1 cellular context compared by ENCODE assay signal in genomic region chr17:40548982-40549680, GRCh38.
TF ChIP-seq lines count a peak whose summit lies in the region.

No MANE protein-coding gene starts in this region.

TF ChIP-seq in HepG2, 621 proteins besides CTCF, POLR2A, EP300 and RAD21 (continued from another document and continues in another):
- TF ChIP-seq ZNF878 (CRISPR knock-in tag; IDR thresholded peaks at IDR 0.05) = peak; percentile 95; the same call in 1 of the 2 replicates
- peak; percentile 50 for TF ChIP-seq RFXANK (CRISPR knock-in tag; IDR thresholded peaks at IDR 0.05)
- no peak for TF ChIP-seq ZNF234 (CRISPR knock-in tag; conservative IDR thresholded peaks at IDR 0.05)
- no peak for TF ChIP-seq ZNF382 (CRISPR knock-in tag; IDR thresholded peaks at IDR 0.05; ENCODE audit: borderline replicate concordance)
- no peak; the same call in 1 of the 2 replicates for TF ChIP-seq LRRFIP1 (CRISPR knock-in tag; conservative IDR thresholded peaks at IDR 0.05)
- TF ChIP-seq, protein P1, sequence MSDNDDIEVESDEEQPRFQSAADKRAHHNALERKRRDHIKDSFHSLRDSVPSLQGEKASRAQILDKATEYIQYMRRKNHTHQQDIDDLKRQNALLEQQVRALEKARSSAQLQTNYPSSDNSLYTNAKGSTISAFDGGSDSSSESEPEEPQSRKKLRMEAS (IDR thresholded peaks at IDR 0.05) = peak; percentile 92
- TF ChIP-seq, protein P2, sequence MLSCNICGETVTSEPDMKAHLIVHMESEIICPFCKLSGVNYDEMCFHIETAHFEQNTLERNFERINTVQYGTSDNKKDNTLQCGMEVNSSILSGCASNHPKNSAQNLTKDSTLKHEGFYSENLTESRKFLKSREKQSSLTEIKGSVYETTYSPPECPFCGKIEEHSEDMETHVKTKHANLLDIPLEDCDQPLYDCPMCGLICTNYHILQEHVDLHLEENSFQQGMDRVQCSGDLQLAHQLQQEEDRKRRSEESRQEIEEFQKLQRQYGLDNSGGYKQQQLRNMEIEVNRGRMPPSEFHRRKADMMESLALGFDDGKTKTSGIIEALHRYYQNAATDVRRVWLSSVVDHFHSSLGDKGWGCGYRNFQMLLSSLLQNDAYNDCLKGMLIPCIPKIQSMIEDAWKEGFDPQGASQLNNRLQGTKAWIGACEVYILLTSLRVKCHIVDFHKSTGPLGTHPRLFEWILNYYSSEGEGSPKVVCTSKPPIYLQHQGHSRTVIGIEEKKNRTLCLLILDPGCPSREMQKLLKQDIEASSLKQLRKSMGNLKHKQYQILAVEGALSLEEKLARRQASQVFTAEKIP (CRISPR knock-in tag; IDR thresholded peaks at IDR 0.05; ENCODE audit: borderline replicate concordance) = no peak
- no peak for TF ChIP-seq ISX (CRISPR knock-in tag; conservative IDR thresholded peaks at IDR 0.05)
- TF ChIP-seq, protein P3, sequence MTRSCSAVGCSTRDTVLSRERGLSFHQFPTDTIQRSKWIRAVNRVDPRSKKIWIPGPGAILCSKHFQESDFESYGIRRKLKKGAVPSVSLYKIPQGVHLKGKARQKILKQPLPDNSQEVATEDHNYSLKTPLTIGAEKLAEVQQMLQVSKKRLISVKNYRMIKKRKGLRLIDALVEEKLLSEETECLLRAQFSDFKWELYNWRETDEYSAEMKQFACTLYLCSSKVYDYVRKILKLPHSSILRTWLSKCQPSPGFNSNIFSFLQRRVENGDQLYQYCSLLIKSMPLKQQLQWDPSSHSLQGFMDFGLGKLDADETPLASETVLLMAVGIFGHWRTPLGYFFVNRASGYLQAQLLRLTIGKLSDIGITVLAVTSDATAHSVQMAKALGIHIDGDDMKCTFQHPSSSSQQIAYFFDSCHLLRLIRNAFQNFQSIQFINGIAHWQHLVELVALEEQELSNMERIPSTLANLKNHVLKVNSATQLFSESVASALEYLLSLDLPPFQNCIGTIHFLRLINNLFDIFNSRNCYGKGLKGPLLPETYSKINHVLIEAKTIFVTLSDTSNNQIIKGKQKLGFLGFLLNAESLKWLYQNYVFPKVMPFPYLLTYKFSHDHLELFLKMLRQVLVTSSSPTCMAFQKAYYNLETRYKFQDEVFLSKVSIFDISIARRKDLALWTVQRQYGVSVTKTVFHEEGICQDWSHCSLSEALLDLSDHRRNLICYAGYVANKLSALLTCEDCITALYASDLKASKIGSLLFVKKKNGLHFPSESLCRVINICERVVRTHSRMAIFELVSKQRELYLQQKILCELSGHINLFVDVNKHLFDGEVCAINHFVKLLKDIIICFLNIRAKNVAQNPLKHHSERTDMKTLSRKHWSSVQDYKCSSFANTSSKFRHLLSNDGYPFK (CRISPR knock-in tag; IDR thresholded peaks at IDR 0.05; ENCODE audit: borderline replicate concordance) = peak; percentile 68; the same call in 1 of the 2 replicates
- TF ChIP-seq, protein P4, sequence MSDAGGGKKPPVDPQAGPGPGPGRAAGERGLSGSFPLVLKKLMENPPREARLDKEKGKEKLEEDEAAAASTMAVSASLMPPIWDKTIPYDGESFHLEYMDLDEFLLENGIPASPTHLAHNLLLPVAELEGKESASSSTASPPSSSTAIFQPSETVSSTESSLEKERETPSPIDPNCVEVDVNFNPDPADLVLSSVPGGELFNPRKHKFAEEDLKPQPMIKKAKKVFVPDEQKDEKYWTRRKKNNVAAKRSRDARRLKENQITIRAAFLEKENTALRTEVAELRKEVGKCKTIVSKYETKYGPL (CRISPR knock-in tag; IDR thresholded peaks at IDR 0.05) = peak; percentile 68; the same call in 1 of the 2 replicates
- peak; percentile 57; the same call in 1 of the 2 replicates for TF ChIP-seq TFAP4 (IDR thresholded peaks at IDR 0.05; ENCODE audit: borderline replicate concordance, low read depth)
- no peak for TF ChIP-seq GMEB2 (CRISPR knock-in tag; IDR thresholded peaks at IDR 0.05; ENCODE audit: low read depth)
- TF ChIP-seq ZNF674 (CRISPR knock-in tag; IDR thresholded peaks at IDR 0.05; ENCODE audit: low read depth) = 0 out of 2 replicates have a peak, but pooled peaks have one; percentile 55
- peak; percentile 53; the same call in 1 of the 2 replicates for TF ChIP-seq POLR2AphosphoS5 (IDR thresholded peaks at IDR 0.05; ENCODE audit: low read depth, low read length)
- no peak for TF ChIP-seq HNRNPUL1 (IDR thresholded peaks at IDR 0.05; ENCODE audit: low read depth, low read length)
- peak; percentile 42 for TF ChIP-seq ZNF883 (CRISPR knock-in tag; IDR thresholded peaks at IDR 0.05; ENCODE audit: not compliant biosample characterization)
- TF ChIP-seq HNF4A (CRISPR knock-in tag; IDR thresholded peaks at IDR 0.05) = peak; percentile 92
- no peak; the same call in 1 of the 2 replicates for TF ChIP-seq KLF9 (CRISPR knock-in tag; IDR thresholded peaks at IDR 0.05; ENCODE audit: low read depth)
- TF ChIP-seq GTF2F1 (IDR thresholded peaks at IDR 0.05; ENCODE audit: low read length) = no peak
- TF ChIP-seq SAFB2 (CRISPR knock-in tag; IDR thresholded peaks at IDR 0.05; ENCODE audit: borderline replicate concordance, low read depth) = no peak
- TF ChIP-seq ATAD3A (CRISPR knock-in tag; IDR thresholded peaks at IDR 0.05) = no peak
- TF ChIP-seq ZNF414 (CRISPR knock-in tag; IDR thresholded peaks at IDR 0.05) = peak; percentile 92
- peak; percentile 96 for TF ChIP-seq ZNF556 (CRISPR knock-in tag; IDR thresholded peaks at IDR 0.05; ENCODE audit: borderline replicate concordance)
- no peak for TF ChIP-seq SUZ12 (IDR thresholded peaks at IDR 0.05; ENCODE audit: low read depth, low read length)
- no peak for TF ChIP-seq THYN1 (CRISPR knock-in tag; IDR thresholded peaks at IDR 0.05; ENCODE audit: borderline replicate concordance, low read depth)
- no peak for TF ChIP-seq RARG (CRISPR knock-in tag; IDR thresholded peaks at IDR 0.05; ENCODE audit: low read depth)
- no peak for TF ChIP-seq GPBP1L1 (CRISPR knock-in tag; IDR thresholded peaks at IDR 0.05)
- TF ChIP-seq ZFP36L1 (CRISPR knock-in tag; IDR thresholded peaks at IDR 0.05) = peak; percentile 63; the same call in 1 of the 2 replicates
- peak; percentile 98 for TF ChIP-seq TOE1 (CRISPR knock-in tag; IDR thresholded peaks at IDR 0.05)
- TF ChIP-seq SNRNP70 (IDR thresholded peaks at IDR 0.05; ENCODE audit: low read depth, low read length) = no peak
- peak; percentile 75 for TF ChIP-seq CBFB (CRISPR knock-in tag; IDR thresholded peaks at IDR 0.05)
- TF ChIP-seq E2F2 (CRISPR knock-in tag; IDR thresholded peaks at IDR 0.05; ENCODE audit: borderline replicate concordance) = no peak
- no peak for TF ChIP-seq FOXK2 (IDR thresholded peaks at IDR 0.05)
- TF ChIP-seq FOXO4 (CRISPR knock-in tag; conservative IDR thresholded peaks at IDR 0.05) = no peak
- peak; percentile 63 for TF ChIP-seq PHF8 (CRISPR knock-in tag; IDR thresholded peaks at IDR 0.05)
- TF ChIP-seq ATF3 (CRISPR knock-in tag; IDR thresholded peaks at IDR 0.05) = peak; percentile 98
- no peak for TF ChIP-seq MTF1 (CRISPR knock-in tag; IDR thresholded peaks at IDR 0.05)
- peak; percentile 99 for TF ChIP-seq IKZF5 (CRISPR knock-in tag; IDR thresholded peaks at IDR 0.05)
- TF ChIP-seq, protein P5, sequence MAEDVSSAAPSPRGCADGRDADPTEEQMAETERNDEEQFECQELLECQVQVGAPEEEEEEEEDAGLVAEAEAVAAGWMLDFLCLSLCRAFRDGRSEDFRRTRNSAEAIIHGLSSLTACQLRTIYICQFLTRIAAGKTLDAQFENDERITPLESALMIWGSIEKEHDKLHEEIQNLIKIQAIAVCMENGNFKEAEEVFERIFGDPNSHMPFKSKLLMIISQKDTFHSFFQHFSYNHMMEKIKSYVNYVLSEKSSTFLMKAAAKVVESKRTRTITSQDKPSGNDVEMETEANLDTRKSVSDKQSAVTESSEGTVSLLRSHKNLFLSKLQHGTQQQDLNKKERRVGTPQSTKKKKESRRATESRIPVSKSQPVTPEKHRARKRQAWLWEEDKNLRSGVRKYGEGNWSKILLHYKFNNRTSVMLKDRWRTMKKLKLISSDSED (CRISPR knock-in tag; IDR thresholded peaks at IDR 0.05) = no peak
- TF ChIP-seq ZSCAN9 (CRISPR knock-in tag; IDR thresholded peaks at IDR 0.05; ENCODE audit: borderline replicate concordance) = peak; percentile 97
- TF ChIP-seq SSRP1 (CRISPR knock-in tag; IDR thresholded peaks at IDR 0.05) = peak; percentile 72
- no peak for TF ChIP-seq NR1H2 (CRISPR knock-in tag; IDR thresholded peaks at IDR 0.05; ENCODE audit: borderline replicate concordance, low read depth)
- TF ChIP-seq ZFYVE20 (CRISPR knock-in tag; IDR thresholded peaks at IDR 0.05; ENCODE audit: borderline replicate concordance, low read depth) = no peak
